Comparison of ENCODE assay signal across 17 cellular contexts in the genomic region with DNA sequence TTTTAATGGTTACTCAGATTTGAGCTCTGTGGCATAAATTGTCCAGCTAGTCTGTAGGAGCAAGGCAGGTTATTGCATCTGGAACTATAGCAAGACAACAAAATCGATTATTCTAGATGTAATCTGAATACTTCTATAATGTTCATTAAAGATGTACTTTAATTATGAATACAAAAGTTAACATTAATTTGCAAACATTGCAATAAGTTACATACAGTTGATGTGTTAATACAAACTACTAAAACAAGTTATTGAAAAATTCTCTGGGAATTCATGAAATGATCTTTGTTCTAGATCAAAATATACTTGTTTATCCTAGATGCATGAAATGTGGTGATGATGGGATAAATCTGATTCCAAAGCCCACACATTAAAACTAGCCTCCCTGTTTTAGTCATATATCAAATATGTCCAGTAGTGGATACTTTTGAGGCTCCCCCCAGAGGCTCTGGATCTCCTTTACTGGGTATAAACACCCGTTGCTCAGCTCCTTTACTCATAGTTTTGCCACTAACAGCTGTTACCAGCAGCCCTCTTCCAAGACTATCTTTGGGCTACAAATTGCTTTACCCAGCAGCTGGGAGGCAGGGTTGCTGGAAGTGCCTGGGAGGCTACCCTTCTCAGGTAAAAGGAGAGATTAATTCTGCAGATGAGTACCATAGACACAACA.
A peak's percentile ranks its signal among the peaks of the same experiment; 100 is the strongest.
DNase-seq lines count a peak whose midpoint lies in the region; ATAC-seq, FAIRE-seq and TF ChIP-seq lines count a peak whose summit lies in the region.
"Had no signal": no experiment of that assay in that cellular context is flagged by ENCODE, and none has a peak within 500 bp of the region (broad histone marks: within the 10 kb centered on the region; RNA-seq: fewer than 3 reads in every experiment).

No MANE protein-coding gene starts in this region.

- H3K9ac ChIP-seq in astrocyte (ENCODE audit: low read length) = no peak overlapping the region

- peak; percentile 9 for DNase-seq in AG10803 (ENCODE audit: low read depth)
- DNase-seq in H54 (ENCODE audit: insufficient read length, low spot score) = no peak
- DNase-seq in astrocyte (ENCODE audit: low read depth) = peak; percentile 16
- no peak for DNase-seq in neural crest cell (ENCODE audit: low read depth, low spot score)
- DNase-seq in stimulated activated CD4-positive, alpha-beta T cell treated with anti-CD3 and anti-CD28 coated beads, Interleukin-4, amount 100 ng/mL, for 4 hours = no peak
- no peak for DNase-seq in GM10266 (ENCODE audit: extremely low spot score)
- no peak for DNase-seq in H7
- no peak for DNase-seq in left colon
- DNase-seq: BE2C; CD8-positive, alpha-beta T cell; Karpas-422; NCI-H1417; NCI-H1930; NCI-H2171; NCI-H774 had no signal

- peaks cover 30% of the 10 kb centered on the region for H3K4me1 Mint-ChIP-seq in astrocyte (ENCODE audit: low read depth, unreplicated experiment)
- H3K4me1 Mint-ChIP-seq in neural crest cell = peaks cover 52% of the 10 kb centered on the region

- no peak overlapping the region for H3K27ac Mint-ChIP-seq in astrocyte (ENCODE audit: unreplicated experiment)
- H3K27ac Mint-ChIP-seq in neural crest cell (ENCODE audit: unreplicated experiment) = peak overlapping the region; percentile 63
- H3K27ac Mint-ChIP-seq: CD8-positive, alpha-beta T cell had no signal

- intact Hi-C loops in left colon (cut with DNase I, micrococcal nuclease) = no loop called here

- H2AFZ ChIP-seq in astrocyte (ENCODE audit: low read depth, low read length) = no peak overlapping the region

- H3K27ac ChIP-seq in astrocyte (ENCODE audit: low read depth, low read length) = no peak overlapping the region

- peak; percentile 78 for FAIRE-seq in H54 (lab: Jason Lieb, UNC)
- FAIRE-seq in astrocyte (lab: Jason Lieb, UNC) = no peak
- FAIRE-seq: GM18507, HepG2 had no signal

- H3K79me2 ChIP-seq in astrocyte (ENCODE audit: insufficient read depth, low read length) = no peaks in the 10 kb centered on the region

- no peak for TF ChIP-seq POLR2A in H54 (IDR thresholded peaks at IDR 0.05; ENCODE audit: low read depth, low read length)

- H3K4me3 Mint-ChIP-seq in astrocyte (ENCODE audit: unreplicated experiment) = no peak overlapping the region
- H3K4me3 Mint-ChIP-seq in neural crest cell = no peak overlapping the region
- H3K4me3 Mint-ChIP-seq: CD8-positive, alpha-beta T cell had no signal

- H3K9me3 Mint-ChIP-seq in astrocyte (ENCODE audit: unreplicated experiment) (peaks cover 2% of the 10 kb centered on the region), neural crest cell (peaks cover 5% of the 10 kb centered on the region)

- no peak for TF ChIP-seq CTCF in AG10803 (conservative IDR thresholded peaks at IDR 0.05; ENCODE audit: low read length)
- no peak for TF ChIP-seq CTCF in astrocyte (IDR thresholded peaks at IDR 0.05; ENCODE audit: insufficient read depth, low read depth, low read length)
- no peak for TF ChIP-seq CTCF in neural crest cell (conservative IDR thresholded peaks at IDR 0.05)
- TF ChIP-seq CTCF in GM10266 (IDR thresholded peaks at IDR 0.05; ENCODE audit: control insufficient read depth, insufficient read depth, low read depth, missing control alignments) = no peak

- H3K36me3 ChIP-seq in astrocyte (ENCODE audit: insufficient read depth, low read length) (no peaks in the 10 kb centered on the region), H7 (replicated peaks; ENCODE audit: control insufficient read depth, insufficient read depth, low read length) (no peaks in the 10 kb centered on the region)
- H3K36me3 ChIP-seq: BE2C had no signal

- H4K20me1 ChIP-seq in astrocyte (ENCODE audit: insufficient read depth, low read length) = no peaks in the 10 kb centered on the region

- H3K9me3 ChIP-seq in astrocyte (ENCODE audit: insufficient read depth, low read depth, low read length) = no peaks in the 10 kb centered on the region
- H3K9me3 ChIP-seq: BE2C had no signal

- H3K4me1 ChIP-seq in astrocyte (ENCODE audit: insufficient read depth, low read length) = no peaks in the 10 kb centered on the region
- H3K4me1 ChIP-seq: BE2C had no signal

- H3K4me2 ChIP-seq in astrocyte (ENCODE audit: low read length) = no peak overlapping the region

- no peaks in the 10 kb centered on the region for H3K27me3 ChIP-seq in astrocyte (ENCODE audit: insufficient read depth, low read length)
- H3K27me3 ChIP-seq in H7 (ENCODE audit: control insufficient read depth, insufficient read depth, low read length) = no peaks in the 10 kb centered on the region

- H3K36me3 Mint-ChIP-seq in astrocyte (ENCODE audit: low read depth, unreplicated experiment) (no peaks in the 10 kb centered on the region), neural crest cell (ENCODE audit: low read depth) (no peaks in the 10 kb centered on the region)
- H3K36me3 Mint-ChIP-seq: CD8-positive, alpha-beta T cell had no signal

- no peak for ATAC-seq in left colon
- ATAC-seq: CD8-positive, alpha-beta T cell; HepG2 had no signal

- H3K4me3 ChIP-seq in AG10803 (ENCODE audit: low read length) (no peak overlapping the region), astrocyte (ENCODE audit: insufficient read depth, low read depth, low read length) (no peak overlapping the region), H7 (ENCODE audit: insufficient read depth, low read depth, low read length) (no peak overlapping the region)

- H3K27me3 Mint-ChIP-seq in astrocyte (ENCODE audit: low read depth, unreplicated experiment) = no peaks in the 10 kb centered on the region
- no peaks in the 10 kb centered on the region for H3K27me3 Mint-ChIP-seq in neural crest cell (ENCODE audit: low read depth)

Comparison
In these comparisons a context has a peak if more than half of its experiments do, and no peak if none do; other contexts are left out.
1. DNase-seq: peak in AG10803 (single experiment) and astrocyte (single experiment); none in H54 (single experiment), neural crest cell (single experiment), stimulated activated CD4-positive, alpha-beta T cell treated with anti-CD3 and anti-CD28 coated beads, Interleukin-4, amount 100 ng/mL, for 4 hours (0 of 2), GM10266 (single experiment), H7 (single experiment) and left colon (0 of 2).